Comparison of ENCODE assay signal across 11 cellular contexts in genomic region chr7:620052-620451, GRCh38.
DNase-seq lines count a peak whose midpoint lies in the region; ATAC-seq and TF ChIP-seq lines count a peak whose summit lies in the region.
"Had no signal": no experiment of that assay in that cellular context is flagged by ENCODE, and none has a peak within 500 bp of the region (broad histone marks: within the 10 kb centered on the region; RNA-seq: fewer than 3 reads in every experiment).

No MANE protein-coding gene starts in this region.

- H3K79me1 ChIP-seq in IMR-90 (ENCODE audit: low read depth in 1 of 2, low read length in 2 of 2), result no peaks in the 10 kb centered on the region
- H3K79me1 ChIP-seq in mesenchymal stem cell (replicated peaks; ENCODE audit: low read length, poor library complexity, severe bottlenecking), result peaks cover 2% of the 10 kb centered on the region

- H2BK120ac ChIP-seq in IMR-90 (ENCODE audit: low read depth, low read length) (no peak overlapping the region), mesenchymal stem cell (ENCODE audit: low read depth, low read length) (no peak overlapping the region)

- H2BK15ac ChIP-seq in IMR-90 (ENCODE audit: low read depth, low read length), result no peak overlapping the region
- H2BK15ac ChIP-seq in mesenchymal stem cell (ENCODE audit: low read depth, poor library complexity, severe bottlenecking), result no peak overlapping the region

- TF ChIP-seq RAD21 in IMR-90 (IDR thresholded peaks at IDR 0.05; ENCODE audit: low read length), result no peak

- no peaks in the 10 kb centered on the region for H4K20me1 ChIP-seq in IMR-90 (ENCODE audit: insufficient read depth, low read length)

- H3K23ac ChIP-seq in IMR-90 (ENCODE audit: low read depth, low read length) (no peak overlapping the region), mesenchymal stem cell (ENCODE audit: low read length in 2 of 2) (no peak overlapping the region)

- H3K9ac ChIP-seq in IMR-90 (ENCODE audit: low read depth, low read length) (no peak overlapping the region), mesenchymal stem cell (ENCODE audit: low read length) (no peak overlapping the region)

- peak overlapping the region; percentile 85 to 100 (median 98) for H3K27ac Mint-ChIP-seq in CD4-positive, alpha-beta memory T cell

- H2BK20ac ChIP-seq in IMR-90 (ENCODE audit: low read depth, low read length), result no peak overlapping the region

- no peak overlapping the region for H2AK5ac ChIP-seq in IMR-90 (ENCODE audit: low read depth, low read length)
- H2AK5ac ChIP-seq in mesenchymal stem cell (ENCODE audit: low read length, severe bottlenecking), result no peak overlapping the region

- H2BK5ac ChIP-seq in IMR-90 (ENCODE audit: low read depth, low read length, poor library complexity, severe bottlenecking) (no peak overlapping the region), mesenchymal stem cell (ENCODE audit: low read depth, low read length, poor library complexity, severe bottlenecking) (no peak overlapping the region)

- no peak overlapping the region for H3K4ac ChIP-seq in IMR-90 (ENCODE audit: low read depth, low read length)
- no peak overlapping the region for H3K4ac ChIP-seq in mesenchymal stem cell (ENCODE audit: low read depth in 1 of 2, low read length in 2 of 2)

- H3K56ac ChIP-seq in IMR-90 (ENCODE audit: extremely low read depth, insufficient read depth, low read length), result no peak overlapping the region

- no peak for TF ChIP-seq POLR2A in IMR-90 (IDR thresholded peaks at IDR 0.05; ENCODE audit: low read depth, low read length)

- H3K9me3 Mint-ChIP-seq in CD4-positive, alpha-beta memory T cell, result peaks cover 4 to 48% (median 33%) of the 10 kb centered on the region in 8 donors

- peak; percentile 86 for ATAC-seq in IMR-90 (ENCODE audit: low read depth)
- ATAC-seq in GM21528 (IDR thresholded peaks at IDR 0.05; ENCODE audit: low FRiP score, unreplicated experiment), result no peak
- ATAC-seq: SK-N-SH treated with all-trans-retinoic acid at 6 μM for 48 hours had no signal

- H3K4me2 ChIP-seq in IMR-90 (ENCODE audit: low read depth, low read length), result no peak overlapping the region
- H3K4me2 ChIP-seq in mesenchymal stem cell (ENCODE audit: low read length, poor library complexity, severe bottlenecking), result no peak overlapping the region

- H3K14ac ChIP-seq in IMR-90 (replicated peaks; ENCODE audit: low read depth, low read length) (no peak overlapping the region), mesenchymal stem cell (ENCODE audit: low read length in 2 of 2) (no peak overlapping the region)

- H3K27me3 Mint-ChIP-seq in CD4-positive, alpha-beta memory T cell, result no peaks in the 10 kb centered on the region

- no peak overlapping the region for H4K91ac ChIP-seq in IMR-90 (ENCODE audit: insufficient read depth, low read depth, low read length)
- no peak overlapping the region for H4K91ac ChIP-seq in mesenchymal stem cell (ENCODE audit: low read length)

- H3K9me1 ChIP-seq in IMR-90 (ENCODE audit: insufficient read depth, low read length), result no peaks in the 10 kb centered on the region

- no TSS peak for BruUV-seq in IMR-90 (replicated peaks; lab: Mats Ljungman, UMichigan)

- H2BK12ac ChIP-seq in mesenchymal stem cell (ENCODE audit: low read length in 2 of 2), result no peak overlapping the region

- H3K36me3 ChIP-seq in CD4-positive, alpha-beta memory T cell (ENCODE audit: insufficient read depth, low read length), result no peaks in the 10 kb centered on the region
- no peaks in the 10 kb centered on the region for H3K36me3 ChIP-seq in IMR-90 (ENCODE audit: control insufficient read depth, insufficient read depth, low read length)
- no peaks in the 10 kb centered on the region for H3K36me3 ChIP-seq in mesenchymal stem cell (ENCODE audit: control insufficient read depth in 1 of 2, insufficient read depth in 2 of 2, low read depth in 1 of 2, low read length in 2 of 2)
- H3K36me3 ChIP-seq: ascending aorta had no signal

- peaks cover 13 to 20% of the 10 kb centered on the region in 2 donors for H3K9me3 ChIP-seq in CD4-positive, alpha-beta memory T cell (ENCODE audit: control insufficient read depth in 1 of 2, low read length in 2 of 2)
- peaks cover 8% of the 10 kb centered on the region for H3K9me3 ChIP-seq in IMR-90 (ENCODE audit: control insufficient read depth, insufficient read depth, low read length)
- peaks cover 21% of the 10 kb centered on the region for H3K9me3 ChIP-seq in mesenchymal stem cell (ENCODE audit: control insufficient read depth, low read length)

- no peak overlapping the region for H3K27ac ChIP-seq in CD4-positive, alpha-beta memory T cell (ENCODE audit: low read depth, low read length)
- H3K27ac ChIP-seq in IMR-90 (ENCODE audit: insufficient read depth, low read length) (no peak overlapping the region), mesenchymal stem cell (ENCODE audit: low read length, poor library complexity, severe bottlenecking) (no peak overlapping the region)
- H3K27ac ChIP-seq: ascending aorta had no signal

- H3K18ac ChIP-seq in IMR-90 (ENCODE audit: low read depth, low read length) (no peak overlapping the region), mesenchymal stem cell (ENCODE audit: low read depth in 1 of 2, low read length in 2 of 2) (no peak overlapping the region)

- H4K8ac ChIP-seq in IMR-90 (ENCODE audit: low read depth in 2 of 2, low read length in 2 of 2) (no peak overlapping the region), mesenchymal stem cell (ENCODE audit: low read length) (no peak overlapping the region)

- H3K36me3 Mint-ChIP-seq in CD4-positive, alpha-beta memory T cell, result peaks cover 28 to 40% of the 10 kb centered on the region in 2 donors

- H3K4me3 ChIP-seq in CD4-positive, alpha-beta memory T cell (ENCODE audit: low read length in 2 of 2), result no peak overlapping the region
- H3K4me3 ChIP-seq in IMR-90 (ENCODE audit: insufficient read depth, low read depth, low read length) (no peak overlapping the region), mesenchymal stem cell (ENCODE audit: insufficient read depth in 1 of 2, low read depth in 1 of 2, low read length in 2 of 2) (no peak overlapping the region)
- H3K4me3 ChIP-seq: ascending aorta had no signal

- POLR2A ChIA-PET in CD4-positive, alpha-beta memory T cell (lab: Charles Lee; ENCODE audit: partially characterized antibody), result interaction anchor here (0.6 to 8.6 kb wide), 8 partner anchors 17 to 288 kb away, joined by 3 to 200 read pairs (median 5); partner anchors contain the start of gene PRKAR1B
- POLR2A ChIA-PET in IMR-90 (lab: Charles Lee; ENCODE audit: unreplicated experiment), result no interaction called here

- in situ Hi-C loops in IMR-90 (cut with MboI; ENCODE audit: low sequenced_read_pairs), result no loop called here

- dilution Hi-C loops in IMR-90 (cut with HindIII; ENCODE audit: low sequenced_read_pairs, unreplicated experiment), result no loop called here

- H4K5ac ChIP-seq in IMR-90 (ENCODE audit: low read depth, low read length), result no peak overlapping the region

- no peak overlapping the region for H2AK9ac ChIP-seq in IMR-90 (replicated peaks; ENCODE audit: low read depth, low read length, poor library complexity)

- WGBS in IMR-90 (ENCODE audit: extremely low coverage in 2 of 2, insufficient read length in 1 of 2), 2 experiments, result no CpG with 5 or more reads among the region's 5 CpGs
- 19% methylated on average over 3 of the region's 5 CpGs for WGBS in mesenchymal stem cell

- CTCF ChIA-PET in CD4-positive, alpha-beta memory T cell (lab: Charles Lee; ENCODE audit: partially characterized antibody), result interaction anchor here (0.7 to 1.1 kb wide), 3 partner anchors 9 to 364 kb away, joined by 3 to 4 read pairs (median 3); no protein-coding TSS in a partner anchor
- CTCF ChIA-PET in IMR-90 (lab: Yijun Ruan, JAX), result interaction anchor here (0.7 kb wide), 1 partner anchor 10 kb away, joined by 3 read pairs; no protein-coding TSS in a partner anchor

- H3K4me3 Mint-ChIP-seq in CD4-positive, alpha-beta memory T cell, result peak overlapping the region in 3 of 8 donors; percentile 10 to 63 (median 46)

- no peaks in the 10 kb centered on the region for H3K27me3 ChIP-seq in CD4-positive, alpha-beta memory T cell (ENCODE audit: insufficient read depth, low read length)
- H3K27me3 ChIP-seq in IMR-90 (ENCODE audit: control insufficient read depth, insufficient read depth, low read length) (no peaks in the 10 kb centered on the region), mesenchymal stem cell (ENCODE audit: control insufficient read depth in 1 of 2, insufficient read depth in 1 of 2, low read length in 2 of 2) (no peaks in the 10 kb centered on the region)
- H3K27me3 ChIP-seq: ascending aorta had no signal

- H3K4me1 Mint-ChIP-seq in CD4-positive, alpha-beta memory T cell, result peaks cover 29 to 50% (median 37%) of the 10 kb centered on the region in 4 donors

- no peak for TF ChIP-seq CTCF in IMR-90 (conservative IDR thresholded peaks at IDR 0.05; ENCODE audit: low read depth, low read length)

- DNase-seq in CD4-positive, alpha-beta memory T cell, result no peak
- peak; percentile 88 for DNase-seq in IMR-90
- DNase-seq in amniotic epithelial cell (ENCODE audit: low read depth), result peak; percentile 95
- DNase-seq in mesenchymal stem cell, result peak; percentile 84
- DNase-seq in mesenteric fat pad (ENCODE audit: low spot score), result no peak
- DNase-seq in mucosa of gallbladder (ENCODE audit: low spot score), result no peak
- DNase-seq in DMS79 (lab: John Stamatoyannopoulos, UW), result no peak
- DNase-seq: substantia nigra had no signal

- intact Hi-C loops in CD4-positive, alpha-beta memory T cell (cut with micrococcal nuclease), result no loop called here
- intact Hi-C loops in IMR-90 (cut with micrococcal nuclease), result no loop called here

- H2AFZ ChIP-seq in IMR-90 (replicated peaks; ENCODE audit: low read length, poor library complexity) (no peak overlapping the region), mesenchymal stem cell (ENCODE audit: low read depth, low read length) (no peak overlapping the region)

- peaks cover 49% of the 10 kb centered on the region for H3K4me1 ChIP-seq in CD4-positive, alpha-beta memory T cell (ENCODE audit: insufficient read depth, low read length)
- H3K4me1 ChIP-seq in IMR-90 (ENCODE audit: control insufficient read depth, insufficient read depth, low read length) (no peaks in the 10 kb centered on the region), mesenchymal stem cell (ENCODE audit: control insufficient read depth, insufficient read depth, low read depth, low read length) (no peaks in the 10 kb centered on the region)
- H3K4me1 ChIP-seq: ascending aorta had no signal

TF ChIP-seq in IMR-90, 13 proteins besides CTCF, POLR2A, EP300 and RAD21:
- TF ChIP-seq RFX5 (IDR thresholded peaks at IDR 0.05; ENCODE audit: low read depth, low read length), result peak; percentile 85
- TF ChIP-seq CEBPB (IDR thresholded peaks at IDR 0.05; ENCODE audit: low read depth, low read length), result peak; percentile 17; the same call in 1 of the 2 replicates
- no peak for TF ChIP-seq MAFK (IDR thresholded peaks at IDR 0.05; ENCODE audit: low read depth, low read length)
- 0 out of 2 replicates have a peak, but pooled peaks have one; percentile 27 for TF ChIP-seq FOS (IDR thresholded peaks at IDR 0.05; ENCODE audit: low read depth, low read length)

Comparison
In these comparisons a context has a peak if more than half of its experiments do, and no peak if none do; other contexts are left out.
1. DNase-seq: peak in IMR-90 (single experiment), amniotic epithelial cell (single experiment) and mesenchymal stem cell (single experiment); none in CD4-positive, alpha-beta memory T cell (0 of 5), mesenteric fat pad (single experiment), mucosa of gallbladder (single experiment) and DMS79 (single experiment).